ENCODE assay signal across 9 cellular contexts in the genomic region with DNA sequence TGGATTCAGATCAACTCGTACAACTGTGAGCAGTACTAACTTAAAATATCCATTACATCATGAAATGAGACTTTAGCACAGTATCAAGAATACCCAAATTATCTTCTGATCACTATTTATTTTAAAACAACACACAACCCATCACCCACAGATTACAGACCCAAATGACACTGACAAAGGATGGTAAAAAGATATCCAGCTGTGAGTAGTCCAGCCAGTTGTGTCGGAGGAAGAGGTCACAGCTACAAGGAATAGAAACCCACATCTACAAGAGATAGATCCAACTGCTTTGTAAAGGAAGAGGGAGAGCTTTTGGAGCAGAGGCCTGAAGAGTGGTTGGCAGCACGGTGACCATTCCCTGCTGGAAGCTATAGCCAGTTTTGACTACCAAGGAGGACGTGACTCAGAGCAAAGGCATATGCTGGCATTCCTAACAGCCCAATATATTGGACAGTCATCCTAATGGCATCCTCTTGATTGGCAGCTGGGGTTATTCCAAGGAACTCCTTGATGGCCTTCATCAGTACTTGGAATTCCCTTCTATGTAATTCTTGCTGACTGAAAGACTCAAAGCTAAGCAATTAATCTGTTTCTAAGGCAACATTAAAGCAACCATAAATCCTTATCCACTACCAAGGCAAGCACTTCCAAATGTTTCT. TPM values are rescaled to one million over a fixed set of nuclear protein-coding genes. Genes with fewer than 3 reads are reported as not detected.
DNase-seq lines count a peak whose midpoint lies in the region; ATAC-seq and TF ChIP-seq lines count a peak whose summit lies in the region.
"Had no signal": no experiment of that assay in that cellular context is flagged by ENCODE, and none has a peak within 500 bp of the region (broad histone marks: within the 10 kb centered on the region; RNA-seq: fewer than 3 reads in every experiment).

No MANE protein-coding gene starts in this region.

- H3K4me1 ChIP-seq in gastroesophageal sphincter: peaks cover 16 to 84% (median 16%) of the 10 kb centered on the region in 3 donors
- H3K4me1 ChIP-seq: neural progenitor cell had no signal

- H3K27me3 ChIP-seq in gastroesophageal sphincter: no peaks in the 10 kb centered on the region
- H3K27me3 ChIP-seq: neural progenitor cell had no signal

- H3K36me3 ChIP-seq in gastroesophageal sphincter: no peaks in the 10 kb centered on the region
- H3K36me3 ChIP-seq: neural progenitor cell had no signal

- H3K4me3 ChIP-seq in gastroesophageal sphincter (no peak overlapping the region), skeletal muscle cell (ENCODE audit: low read depth, low read length) (no peak overlapping the region)
- H3K4me3 ChIP-seq: neural progenitor cell had no signal

- TF ChIP-seq CTCF in gastroesophageal sphincter (IDR thresholded peaks at IDR 0.05): no peak

- WGBS in gastroesophageal sphincter (ENCODE audit: low coverage in 1 of 2), 2 donors: 45 to 48% methylated on average over 4 of the region's 4 CpGs

- H3K27ac ChIP-seq in gastroesophageal sphincter: peak overlapping the region; percentile 38 to 65 (median 56)
- H3K27ac ChIP-seq: neural progenitor cell had no signal

- H3K9me3 ChIP-seq in gastroesophageal sphincter: no peaks in the 10 kb centered on the region

- peak; percentile 96 for DNase-seq in GM04504 (ENCODE audit: low read depth)
- peak; percentile 83 for DNase-seq in skeletal muscle cell (ENCODE audit: low read depth)
- DNase-seq in HUDEP-2 (lab: John Stamatoyannopoulos, UW; ENCODE audit: unreplicated experiment in 76 of 76): no peak
- no peak for DNase-seq in activated naive CD4-positive, alpha-beta T cell (lab: John Stamatoyannopoulos, UW)

- peak; percentile 91 for ATAC-seq in SK-N-SH treated with all-trans-retinoic acid at 6 μM for 48 hours
- peak; percentile 48 for ATAC-seq in gastroesophageal sphincter
- ATAC-seq in HG03439 (IDR thresholded peaks at IDR 0.05; ENCODE audit: unreplicated experiment): no peak
- no peak for ATAC-seq in HG02973 (IDR thresholded peaks at IDR 0.05; ENCODE audit: unreplicated experiment)

- no peak for TF ChIP-seq POLR2A in gastroesophageal sphincter (IDR thresholded peaks at IDR 0.05)

- no peak for TF ChIP-seq EP300 in gastroesophageal sphincter (IDR thresholded peaks at IDR 0.05)

TF ChIP-seq in SK-N-SH treated with all-trans-retinoic acid at 6 μM for 48 hours, 23 proteins besides CTCF, POLR2A, EP300 and RAD21:
- TF ChIP-seq GLIS3 (CRISPR knock-in tag; IDR thresholded peaks at IDR 0.05): peak; percentile 82
- TF ChIP-seq ZFP30 (CRISPR knock-in tag; IDR thresholded peaks at IDR 0.05): no peak
- TF ChIP-seq SNAI2 (CRISPR knock-in tag; IDR thresholded peaks at IDR 0.05): peak; percentile 50; the same call in 1 of the 2 replicates
- peak; percentile 97 for TF ChIP-seq ISL1 (CRISPR knock-in tag; IDR thresholded peaks at IDR 0.05)
- peak; percentile 70; the same call in 1 of the 2 replicates for TF ChIP-seq PATZ1 (CRISPR knock-in tag; IDR thresholded peaks at IDR 0.05; ENCODE audit: borderline replicate concordance)
- no peak for TF ChIP-seq ZNF8 (CRISPR knock-in tag; IDR thresholded peaks at IDR 0.05)
- peak; percentile 66 for TF ChIP-seq ZFP3 (CRISPR knock-in tag; IDR thresholded peaks at IDR 0.05)
- no peak for TF ChIP-seq ARNTL (CRISPR knock-in tag; IDR thresholded peaks at IDR 0.05; ENCODE audit: borderline replicate concordance, low read depth)
- no peak for TF ChIP-seq TOX (CRISPR knock-in tag; IDR thresholded peaks at IDR 0.05; ENCODE audit: borderline replicate concordance)
- TF ChIP-seq CSDC2 (CRISPR knock-in tag; IDR thresholded peaks at IDR 0.05): peak; percentile 78
- no peak for TF ChIP-seq BACH2 (CRISPR knock-in tag; IDR thresholded peaks at IDR 0.05; ENCODE audit: borderline replicate concordance)
- TF ChIP-seq, protein P1, sequence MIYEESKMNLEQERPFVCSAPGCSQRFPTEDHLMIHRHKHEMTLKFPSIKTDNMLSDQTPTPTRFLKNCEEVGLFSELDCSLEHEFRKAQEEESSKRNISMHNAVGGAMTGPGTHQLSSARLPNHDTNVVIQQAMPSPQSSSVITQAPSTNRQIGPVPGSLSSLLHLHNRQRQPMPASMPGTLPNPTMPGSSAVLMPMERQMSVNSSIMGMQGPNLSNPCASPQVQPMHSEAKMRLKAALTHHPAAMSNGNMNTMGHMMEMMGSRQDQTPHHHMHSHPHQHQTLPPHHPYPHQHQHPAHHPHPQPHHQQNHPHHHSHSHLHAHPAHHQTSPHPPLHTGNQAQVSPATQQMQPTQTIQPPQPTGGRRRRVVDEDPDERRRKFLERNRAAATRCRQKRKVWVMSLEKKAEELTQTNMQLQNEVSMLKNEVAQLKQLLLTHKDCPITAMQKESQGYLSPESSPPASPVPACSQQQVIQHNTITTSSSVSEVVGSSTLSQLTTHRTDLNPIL (CRISPR knock-in tag; IDR thresholded peaks at IDR 0.05; ENCODE audit: low read depth): peak; percentile 79; the same call in 1 of the 2 replicates
- TF ChIP-seq, protein P2, sequence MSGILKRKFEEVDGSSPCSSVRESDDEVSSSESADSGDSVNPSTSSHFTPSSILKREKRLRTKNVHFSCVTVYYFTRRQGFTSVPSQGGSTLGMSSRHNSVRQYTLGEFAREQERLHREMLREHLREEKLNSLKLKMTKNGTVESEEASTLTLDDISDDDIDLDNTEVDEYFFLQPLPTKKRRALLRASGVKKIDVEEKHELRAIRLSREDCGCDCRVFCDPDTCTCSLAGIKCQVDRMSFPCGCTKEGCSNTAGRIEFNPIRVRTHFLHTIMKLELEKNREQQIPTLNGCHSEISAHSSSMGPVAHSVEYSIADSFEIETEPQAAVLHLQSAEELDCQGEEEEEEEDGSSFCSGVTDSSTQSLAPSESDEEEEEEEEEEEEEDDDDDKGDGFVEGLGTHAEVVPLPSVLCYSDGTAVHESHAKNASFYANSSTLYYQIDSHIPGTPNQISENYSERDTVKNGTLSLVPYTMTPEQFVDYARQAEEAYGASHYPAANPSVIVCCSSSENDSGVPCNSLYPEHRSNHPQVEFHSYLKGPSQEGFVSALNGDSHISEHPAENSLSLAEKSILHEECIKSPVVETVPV (CRISPR knock-in tag; IDR thresholded peaks at IDR 0.05): no peak
- TF ChIP-seq POU6F1 (CRISPR knock-in tag; IDR thresholded peaks at IDR 0.05; ENCODE audit: borderline replicate concordance, low read depth): no peak; the same call in 1 of the 2 replicates

RNA-seq across cellular contexts. Expression of gene SLC8A1, which starts 17.1 kb away (rescaled TPM):
- total RNA-seq in gastroesophageal sphincter: 100 to 1,000 TPM in 3 of 4 donors, 10 to 100 TPM in 1; 76.3 to 168 (median 146) TPM

Comparison
In these comparisons a context has a peak if more than half of its experiments do, and no peak if none do; other contexts are left out.
1. DNase-seq: peak in GM04504 (single experiment) and skeletal muscle cell (single experiment); none in HUDEP-2 (0 of 76) and activated naive CD4-positive, alpha-beta T cell (0 of 4).
2. ATAC-seq: peak in SK-N-SH treated with all-trans-retinoic acid at 6 μM for 48 hours (single experiment) and gastroesophageal sphincter (single experiment); none in HG03439 (single experiment) and HG02973 (single experiment).